In genomic region chr9:97695390-97695789, GRCh38 we compare ENCODE assay signal across 12 cellular contexts. TPM values are rescaled to one million over a fixed set of nuclear protein-coding genes. Genes with fewer than 3 reads are reported as not detected.
DNase-seq lines count a peak whose midpoint lies in the region; ATAC-seq and TF ChIP-seq lines count a peak whose summit lies in the region.
"Had no signal": no experiment of that assay in that cellular context is flagged by ENCODE, and none has a peak within 500 bp of the region (broad histone marks: within the 10 kb centered on the region; RNA-seq: fewer than 3 reads in every experiment).

No MANE protein-coding gene starts in this region.

- H3K36me3 Mint-ChIP-seq in activated T-cell treated with anti-CD3 and anti-CD28 coated beads, Interleukin-2, amount 50 U/mL, for 72 hours (ENCODE audit: insufficient read depth in 2 of 2), result peaks cover 0 to 2% of the 10 kb centered on the region in 2 donors
- no peaks in the 10 kb centered on the region for H3K36me3 Mint-ChIP-seq in glutamatergic neuron (ENCODE audit: unreplicated experiment)
- peaks cover 19% of the 10 kb centered on the region for H3K36me3 Mint-ChIP-seq in stimulated activated memory B cell treated with anti-CD40 and anti-IgM and Interleukin-4, amounts not matched to agents 10 μg/mL and 1 μg/mL and 100 μg/mL, for 72 hours

- TF ChIP-seq CTCF in VCaP (conservative IDR thresholded peaks at IDR 0.05) (no peak), glutamatergic neuron (IDR thresholded peaks at IDR 0.05; ENCODE audit: partially characterized antibody, unreplicated experiment) (no peak), lower leg skin (IDR thresholded peaks at IDR 0.05) (no peak)

- WGBS in lower leg skin, 2 donors, result 81 to 84% methylated on average over 3 of the region's 3 CpGs

- peak overlapping the region; percentile 89 to 99 for H3K4me3 Mint-ChIP-seq in activated T-cell treated with anti-CD3 and anti-CD28 coated beads, Interleukin-2, amount 50 U/mL, for 72 hours
- H3K4me3 Mint-ChIP-seq in glutamatergic neuron (ENCODE audit: unreplicated experiment), result peak overlapping the region; percentile 94
- H3K4me3 Mint-ChIP-seq in stimulated activated memory B cell treated with anti-CD40 and anti-IgM and Interleukin-4, amounts not matched to agents 10 μg/mL and 1 μg/mL and 100 μg/mL, for 72 hours, result no peak overlapping the region

- intact Hi-C loops in lower leg skin (cut with DNase I; ENCODE audit: low total_unique reads), result no loop called here

- no peaks in the 10 kb centered on the region for H3K9me3 Mint-ChIP-seq in activated T-cell treated with anti-CD3 and anti-CD28 coated beads, Interleukin-2, amount 50 U/mL, for 72 hours
- peaks cover 6% of the 10 kb centered on the region for H3K9me3 Mint-ChIP-seq in glutamatergic neuron (ENCODE audit: unreplicated experiment)
- no peaks in the 10 kb centered on the region for H3K9me3 Mint-ChIP-seq in stimulated activated memory B cell treated with anti-CD40 and anti-IgM and Interleukin-4, amounts not matched to agents 10 μg/mL and 1 μg/mL and 100 μg/mL, for 72 hours

- H3K27ac ChIP-seq in VCaP, result peak overlapping the region; percentile 90; the same call in 1 of the 2 replicates
- H3K27ac ChIP-seq: epithelial cell of prostate had no signal

- no peaks in the 10 kb centered on the region for H3K27me3 Mint-ChIP-seq in activated T-cell treated with anti-CD3 and anti-CD28 coated beads, Interleukin-2, amount 50 U/mL, for 72 hours (ENCODE audit: low read depth)
- H3K27me3 Mint-ChIP-seq in glutamatergic neuron (ENCODE audit: unreplicated experiment), result peaks cover 3% of the 10 kb centered on the region
- no peaks in the 10 kb centered on the region for H3K27me3 Mint-ChIP-seq in stimulated activated memory B cell treated with anti-CD40 and anti-IgM and Interleukin-4, amounts not matched to agents 10 μg/mL and 1 μg/mL and 100 μg/mL, for 72 hours

- H3K27ac Mint-ChIP-seq in activated T-cell treated with anti-CD3 and anti-CD28 coated beads, Interleukin-2, amount 50 U/mL, for 72 hours, result peak overlapping the region; percentile 97
- H3K27ac Mint-ChIP-seq in glutamatergic neuron (ENCODE audit: unreplicated experiment), result no peak overlapping the region
- H3K27ac Mint-ChIP-seq in stimulated activated memory B cell treated with anti-CD40 and anti-IgM and Interleukin-4, amounts not matched to agents 10 μg/mL and 1 μg/mL and 100 μg/mL, for 72 hours, result peak overlapping the region; percentile 94

- no peak for TF ChIP-seq POLR2A in lower leg skin (IDR thresholded peaks at IDR 0.05)

- no peak for DNase-seq in activated T-cell treated with anti-CD3 and anti-CD28 coated beads, Interleukin-2, amount 50 U/mL, for 72 hours
- no peak for DNase-seq in activated T-cell treated with anti-CD3 and anti-CD28 coated beads, Interleukin-2, amount 50 U/mL, for 48 hours
- DNase-seq in glutamatergic neuron (no peak), NCI-H524 treated with DMSO at 0.1 percent for 48 hours (lab: John Stamatoyannopoulos, UW) (no peak), medulla oblongata (ENCODE audit: extremely low spot score) (no peak), lower leg skin (ENCODE audit: low spot score in 2 of 2) (no peak)
- DNase-seq: NCI-H187; stimulated activated CD4-positive, alpha-beta T cell treated with anti-CD3 and anti-CD28 coated beads, Interleukin-4, amount 100 ng/mL, for 4 hours had no signal

- H3K4me3 ChIP-seq in lower leg skin (ENCODE audit: low read depth, poor library complexity, severe bottlenecking), result no peak overlapping the region
- H3K4me3 ChIP-seq: lung had no signal

- peaks cover 55% of the 10 kb centered on the region for H3K4me1 Mint-ChIP-seq in activated T-cell treated with anti-CD3 and anti-CD28 coated beads, Interleukin-2, amount 50 U/mL, for 72 hours (ENCODE audit: low read depth)
- H3K4me1 Mint-ChIP-seq in glutamatergic neuron (ENCODE audit: low read depth, unreplicated experiment), result peaks cover 12% of the 10 kb centered on the region
- peaks cover 59% of the 10 kb centered on the region for H3K4me1 Mint-ChIP-seq in stimulated activated memory B cell treated with anti-CD40 and anti-IgM and Interleukin-4, amounts not matched to agents 10 μg/mL and 1 μg/mL and 100 μg/mL, for 72 hours

- ATAC-seq in activated T-cell treated with anti-CD3 and anti-CD28 coated beads, Interleukin-2, amount 50 U/mL, for 72 hours (replicated peaks in 1 of 2), result no peak
- ATAC-seq in stimulated activated memory B cell treated with anti-CD40 and anti-IgM and Interleukin-4, amounts not matched to agents 10 μg/mL and 1 μg/mL and 100 μg/mL, for 72 hours, result no peak

RNA-seq across cellular contexts. Expression of gene XPA, which starts 1.8 kb away (rescaled TPM):
- 10 to 100 TPM in 1 of 2 donors, 1 to 10 TPM in 1; 8.8 to 11.1 TPM for total RNA-seq in activated T-cell treated with anti-CD3 and anti-CD28 coated beads, Interleukin-2, amount 50 U/mL, for 72 hours
- 12.3 TPM for total RNA-seq in glutamatergic neuron (ENCODE audit: unreplicated experiment)
- total RNA-seq in lower leg skin, result 10 to 100 TPM in 3 of 4 donors, 1 to 10 TPM in 1; 9.7 to 16.5 (median 14.1) TPM
